In the genomic region with DNA sequence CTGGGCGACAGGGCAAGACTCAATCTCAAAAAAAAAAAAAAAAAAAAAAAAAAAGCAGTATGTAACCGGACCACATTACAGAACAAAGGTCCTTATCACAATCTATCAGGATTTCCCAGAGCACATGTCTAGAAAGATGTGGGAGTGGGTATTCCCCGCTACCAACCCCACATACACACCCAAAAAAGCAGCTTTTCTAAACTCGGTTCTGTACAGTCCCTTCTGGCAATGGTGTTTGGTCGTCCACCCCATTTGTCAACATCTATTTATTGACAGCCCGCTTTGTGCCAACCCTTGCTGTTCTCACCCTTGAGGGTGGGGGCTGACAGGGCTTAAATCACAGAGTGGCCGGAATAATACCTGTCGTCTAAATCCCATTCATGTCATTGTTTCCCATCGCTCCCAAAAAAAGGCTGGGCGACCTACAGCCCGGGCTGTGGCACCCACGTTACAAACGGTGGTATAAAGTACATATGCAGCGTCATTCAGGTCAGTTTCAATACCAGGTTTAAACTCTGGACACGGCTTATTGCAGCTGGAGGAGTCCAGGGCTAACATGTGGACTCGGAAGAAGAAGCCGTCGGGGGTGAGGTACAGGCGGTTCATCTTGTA, we compare ENCODE assay signal across 8 cellular contexts. TPM values are rescaled to one million over a fixed set of nuclear protein-coding genes. Genes with fewer than 3 reads are reported as not detected.
DNase-seq lines count a peak whose midpoint lies in the region; ATAC-seq, FAIRE-seq and TF ChIP-seq lines count a peak whose summit lies in the region.

No MANE protein-coding gene starts in this region.

- peak overlapping the region; percentile 86 for H3K27ac Mint-ChIP-seq in T-helper 1 cell treated with Interleukin-12 subunit alpha and Interleukin-12 subunit beta and Interleukin-4 antibody, amounts not matched to agents 30 μg/mL and 1 μg/mL, for 36 hours
- H3K27ac Mint-ChIP-seq in natural killer cell treated with Interleukin-12 subunit alpha and Interleukin-12 subunit beta and Interleukin-15 and Interleukin-18, amount 100 ng/mL, for 72 hours, result peak overlapping the region; percentile 94 to 95

- intact Hi-C loops in OCI-LY7 (cut with micrococcal nuclease; ENCODE audit: unreplicated experiment), result loop anchor here (1.0 kb wide), 1 partner anchor 28 kb away; no protein-coding TSS in a partner anchor

- no TSS peak for BruUV-seq in OCI-LY7 (replicated peaks; lab: Mats Ljungman, UMichigan)

- H3K27ac ChIP-seq in OCI-LY7 (ENCODE audit: low read depth, low read length, poor library complexity, severe bottlenecking) (peak overlapping the region; percentile 64), duodenal mucosa (ENCODE audit: low read depth, low read length) (peak overlapping the region; percentile 90)

- POLR2A ChIA-PET in OCI-LY7 (lab: Charles Lee), result interaction anchor here (0.5 to 0.6 kb wide), 3 partner anchors 82 to 1179 kb away, joined by 3 to 8 read pairs (median 6); no protein-coding TSS in a partner anchor

- no peak for FAIRE-seq in GM19239 (lab: Jason Lieb, UNC)

- H3K79me2 ChIP-seq in OCI-LY7 (ENCODE audit: insufficient read depth, low read depth, low read length), result no peaks in the 10 kb centered on the region

- ATAC-seq in natural killer cell treated with Interleukin-12 subunit alpha and Interleukin-12 subunit beta and Interleukin-15 and Interleukin-18, amount 100 ng/mL, for 72 hours, result no peak

- H3K4me2 ChIP-seq in OCI-LY7 (ENCODE audit: low read length), result peak overlapping the region; percentile 80

- H3K36me3 ChIP-seq in OCI-LY7 (ENCODE audit: insufficient read depth, low read length) (no peaks in the 10 kb centered on the region; the same call in 1 of the 2 replicates), duodenal mucosa (ENCODE audit: control insufficient read depth in 1 of 2, insufficient read depth in 2 of 2, low read length in 2 of 2) (no peaks in the 10 kb centered on the region)

- H3K9ac ChIP-seq in duodenal mucosa (ENCODE audit: low read depth in 1 of 2, low read length in 2 of 2), result peak overlapping the region; percentile 74 to 90

- peak overlapping the region; percentile 76 for H3K4me3 ChIP-seq in OCI-LY7 (ENCODE audit: low read depth, low read length, poor library complexity, severe bottlenecking)
- H3K4me3 ChIP-seq in duodenal mucosa (ENCODE audit: low read depth in 1 of 2, low read length in 2 of 2), result peak overlapping the region; percentile 71 to 93

- H3K9me2 ChIP-seq in OCI-LY7 (ENCODE audit: insufficient read depth, low read length), result no peaks in the 10 kb centered on the region

- CTCF ChIA-PET in OCI-LY7 (lab: Charles Lee; ENCODE audit: unreplicated experiment), result no interaction called here

- H3K9me3 ChIP-seq in OCI-LY7 (ENCODE audit: low read length), result no peaks in the 10 kb centered on the region
- H3K9me3 ChIP-seq in duodenal mucosa (ENCODE audit: control insufficient read depth in 1 of 2, low read length in 2 of 2), result no peaks in the 10 kb centered on the region

- H3K9me3 Mint-ChIP-seq in T-helper 1 cell treated with Interleukin-12 subunit alpha and Interleukin-12 subunit beta and Interleukin-4 antibody, amounts not matched to agents 30 μg/mL and 1 μg/mL, for 36 hours, result no peaks in the 10 kb centered on the region
- no peaks in the 10 kb centered on the region for H3K9me3 Mint-ChIP-seq in natural killer cell treated with Interleukin-12 subunit alpha and Interleukin-12 subunit beta and Interleukin-15 and Interleukin-18, amount 100 ng/mL, for 72 hours

- H3K4me3 Mint-ChIP-seq in T-helper 1 cell treated with Interleukin-12 subunit alpha and Interleukin-12 subunit beta and Interleukin-4 antibody, amounts not matched to agents 30 μg/mL and 1 μg/mL, for 36 hours, result peak overlapping the region; percentile 86
- H3K4me3 Mint-ChIP-seq in natural killer cell treated with Interleukin-12 subunit alpha and Interleukin-12 subunit beta and Interleukin-15 and Interleukin-18, amount 100 ng/mL, for 72 hours, result peak overlapping the region; percentile 97

- H3K36me3 Mint-ChIP-seq in T-helper 1 cell treated with Interleukin-12 subunit alpha and Interleukin-12 subunit beta and Interleukin-4 antibody, amounts not matched to agents 30 μg/mL and 1 μg/mL, for 36 hours (ENCODE audit: low read depth), result peaks cover 5% of the 10 kb centered on the region
- H3K36me3 Mint-ChIP-seq in natural killer cell treated with Interleukin-12 subunit alpha and Interleukin-12 subunit beta and Interleukin-15 and Interleukin-18, amount 100 ng/mL, for 72 hours, result no peaks in the 10 kb centered on the region

- no peaks in the 10 kb centered on the region for H4K20me1 ChIP-seq in OCI-LY7 (ENCODE audit: insufficient read depth, low read length)

- TF ChIP-seq CTCF in OCI-LY7 (conservative IDR thresholded peaks at IDR 0.05; ENCODE audit: low read length), result no peak

- peaks cover 31% of the 10 kb centered on the region for H3K27me3 Mint-ChIP-seq in T-helper 1 cell treated with Interleukin-12 subunit alpha and Interleukin-12 subunit beta and Interleukin-4 antibody, amounts not matched to agents 30 μg/mL and 1 μg/mL, for 36 hours (ENCODE audit: low read depth)
- H3K27me3 Mint-ChIP-seq in natural killer cell treated with Interleukin-12 subunit alpha and Interleukin-12 subunit beta and Interleukin-15 and Interleukin-18, amount 100 ng/mL, for 72 hours, result peaks cover 15 to 16% of the 10 kb centered on the region in 2 donors

- DNase-seq in T-helper 1 cell (no peak), OCI-LY7 (ENCODE audit: low spot score) (peak; percentile 26), GM19239 (ENCODE audit: insufficient read length, low spot score) (no peak), SIG-M5 treated with dmso at 0.1 percent for 504 hours (lab: John Stamatoyannopoulos, UW; ENCODE audit: unreplicated experiment) (no peak), DMS79 (lab: John Stamatoyannopoulos, UW) (no peak)
- no peak for DNase-seq in natural killer cell treated with Interleukin-12 subunit alpha and Interleukin-12 subunit beta and Interleukin-15 and Interleukin-18, amount 100 ng/mL, for 72 hours (ENCODE audit: low spot score)

- peak overlapping the region; percentile 86 for H2AFZ ChIP-seq in OCI-LY7 (ENCODE audit: low read length)

- H3K4me1 Mint-ChIP-seq in T-helper 1 cell treated with Interleukin-12 subunit alpha and Interleukin-12 subunit beta and Interleukin-4 antibody, amounts not matched to agents 30 μg/mL and 1 μg/mL, for 36 hours (ENCODE audit: low read depth), result peaks cover 24% of the 10 kb centered on the region
- peaks cover 30 to 34% of the 10 kb centered on the region in 2 donors for H3K4me1 Mint-ChIP-seq in natural killer cell treated with Interleukin-12 subunit alpha and Interleukin-12 subunit beta and Interleukin-15 and Interleukin-18, amount 100 ng/mL, for 72 hours (ENCODE audit: low read depth in 2 of 2)

- H3K27me3 ChIP-seq in duodenal mucosa (ENCODE audit: control insufficient read depth in 1 of 2, insufficient read depth in 2 of 2, low read length in 2 of 2), result peaks cover 0 to 8% of the 10 kb centered on the region in 2 donors

- H3K4me1 ChIP-seq in OCI-LY7 (ENCODE audit: insufficient read depth, low read length, poor library complexity, severe bottlenecking), result peaks cover 27% of the 10 kb centered on the region
- peaks cover 15 to 16% of the 10 kb centered on the region in 2 donors for H3K4me1 ChIP-seq in duodenal mucosa (ENCODE audit: control insufficient read depth in 1 of 2, insufficient read depth in 2 of 2, low read length in 2 of 2)

RNA-seq across cellular contexts. Expression of a gene that starts 3.6 kb away (rescaled TPM):
- total RNA-seq in OCI-LY7 (2014; rRNA removed; shearing (Covaris generic)), result 17.8 and 19.4 TPM in 2 replicates
- 24.0 and 27.7 TPM in 2 replicates for total RNA-seq in OCI-LY7 (2022)
- 10 to 100 TPM; 19.2 to 24.6 TPM for total RNA-seq in natural killer cell treated with Interleukin-12 subunit alpha and Interleukin-12 subunit beta and Interleukin-15 and Interleukin-18, amount 100 ng/mL, for 72 hours

RNA-seq across cellular contexts. Expression of a gene that starts 42.9 kb away (rescaled TPM):
- total RNA-seq in OCI-LY7 (2014; rRNA removed; shearing (Covaris generic)), result 253 and 397 TPM in 2 replicates
- total RNA-seq in OCI-LY7 (2022), result 394 and 416 TPM in 2 replicates
- total RNA-seq in natural killer cell treated with Interleukin-12 subunit alpha and Interleukin-12 subunit beta and Interleukin-15 and Interleukin-18, amount 100 ng/mL, for 72 hours, result 100 to 1,000 TPM; 172 to 218 TPM
